Comparison of ENCODE assay signal across 7 cellular contexts in the genomic region with DNA sequence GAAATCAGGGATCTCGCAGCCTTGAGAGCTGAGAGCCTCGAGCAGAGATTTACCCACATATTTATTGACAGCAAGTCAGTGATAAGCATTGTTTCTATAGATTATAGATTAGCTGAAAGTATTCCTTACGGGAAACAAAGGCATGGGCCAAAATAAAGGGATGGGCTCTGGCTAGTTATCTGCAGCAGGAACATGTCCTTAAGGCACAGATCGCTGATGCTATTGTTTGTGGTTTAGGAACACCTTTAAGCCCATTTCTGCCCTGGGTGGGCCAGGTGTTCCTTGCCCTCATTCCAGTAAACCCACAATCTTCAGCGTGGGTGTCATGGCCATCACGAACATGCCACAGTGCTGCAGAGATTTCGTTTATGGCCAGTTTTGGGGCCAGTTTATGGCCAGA. TPM values are rescaled to one million over a fixed set of nuclear protein-coding genes. Genes with fewer than 3 reads are reported as not detected.
"Had no signal": no experiment of that assay in that cellular context is flagged by ENCODE, and none has a peak within 500 bp of the region (broad histone marks: within the 10 kb centered on the region; RNA-seq: fewer than 3 reads in every experiment).

No MANE protein-coding gene starts in this region.

RNA-seq across cellular contexts. Expression of a gene that starts 56.1 kb away (rescaled TPM):
- total RNA-seq: GM23248, GM23338, H1, H4, H7, H9, HFFc6 had no signal
- polyA plus RNA-seq: GM23248, GM23338, H1 had no signal

RNA-seq across cellular contexts. Expression of a gene that starts 58.3 kb away (rescaled TPM):
- total RNA-seq: GM23248, GM23338, H1, H4, H7, H9, HFFc6 had no signal
- polyA plus RNA-seq: GM23248, GM23338, H1 had no signal
